In genomic region chr10:102616071-102616770, GRCh38 we compare ENCODE assay signal across 15 cellular contexts. TPM values are rescaled to one million over a fixed set of nuclear protein-coding genes. Genes with fewer than 3 reads are reported as not detected.
DNase-seq lines count a peak whose midpoint lies in the region; ATAC-seq and TF ChIP-seq lines count a peak whose summit lies in the region.
"Had no signal": no experiment of that assay in that cellular context is flagged by ENCODE, and none has a peak within 500 bp of the region (broad histone marks: within the 10 kb centered on the region; RNA-seq: fewer than 3 reads in every experiment).

No MANE protein-coding gene starts in this region.

- H3K4me3 ChIP-seq in esophagus squamous epithelium: no peak overlapping the region
- H3K4me3 ChIP-seq: lung, SK-N-MC, smooth muscle cell had no signal

- no peaks in the 10 kb centered on the region for H3K27me3 Mint-ChIP-seq in naive thymus-derived CD8-positive, alpha-beta T cell
- H3K27me3 Mint-ChIP-seq: IgD-negative memory B cell had no signal

- peak overlapping the region; percentile 18 to 76 (median 56) for H3K27ac ChIP-seq in esophagus squamous epithelium
- H3K27ac ChIP-seq: SK-N-MC had no signal

- ATAC-seq in HG02884 (IDR thresholded peaks at IDR 0.05; ENCODE audit: unreplicated experiment) (peak; percentile 66), GM21528 (IDR thresholded peaks at IDR 0.05; ENCODE audit: low FRiP score, unreplicated experiment) (no peak), HG03025 (IDR thresholded peaks at IDR 0.05; ENCODE audit: low FRiP score, unreplicated experiment) (no peak)
- no peak for ATAC-seq in naive thymus-derived CD8-positive, alpha-beta T cell

- intact Hi-C loops in esophagus squamous epithelium (cut with DNase I): no loop called here
- intact Hi-C loops in posterior vena cava (cut with DNase I): no loop called here

- TF ChIP-seq POLR2A in esophagus squamous epithelium (IDR thresholded peaks at IDR 0.05): no peak

- H3K9me3 Mint-ChIP-seq in naive thymus-derived CD8-positive, alpha-beta T cell: no peaks in the 10 kb centered on the region
- H3K9me3 Mint-ChIP-seq: IgD-negative memory B cell had no signal

- peaks cover 7 to 33% (median 27%) of the 10 kb centered on the region in 4 donors for H3K4me1 Mint-ChIP-seq in naive thymus-derived CD8-positive, alpha-beta T cell
- H3K4me1 Mint-ChIP-seq: IgD-negative memory B cell had no signal

- POLR2A ChIA-PET in naive thymus-derived CD8-positive, alpha-beta T cell (lab: Charles Lee): interaction anchor here (2.4 kb wide), 1 partner anchor 28 kb away, joined by 8 read pairs; the partner anchor contains the start of gene TRIM8

- H3K36me3 ChIP-seq in esophagus squamous epithelium: peaks cover 0 to 70% (median 6%) of the 10 kb centered on the region in 3 donors

- no peak for TF ChIP-seq CTCF in GM13976 (IDR thresholded peaks at IDR 0.05; ENCODE audit: borderline replicate concordance, control extremely low read depth, extremely low read depth, insufficient read depth, missing control alignments)
- TF ChIP-seq CTCF in esophagus squamous epithelium (IDR thresholded peaks at IDR 0.05): no peak

- peak overlapping the region in 2 of 10 donors; percentile 24 to 43 for H3K27ac Mint-ChIP-seq in naive thymus-derived CD8-positive, alpha-beta T cell

- H3K4me3 Mint-ChIP-seq in naive thymus-derived CD8-positive, alpha-beta T cell: no peak overlapping the region
- H3K4me3 Mint-ChIP-seq: IgD-negative memory B cell had no signal

- in situ Hi-C loops in GM13976 (cut with MboI; ENCODE audit: low sequenced_read_pairs, unreplicated experiment): no loop called here

- DNase-seq in GM13976 (ENCODE audit: low spot score) (peak; percentile 85), esophagus squamous epithelium (lab: John Stamatoyannopoulos, UW) (no peak), posterior vena cava (ENCODE audit: low spot score) (peak; percentile 90), NK-92 (lab: John Stamatoyannopoulos, UW; ENCODE audit: unreplicated experiment) (no peak)
- no peak for DNase-seq in naive thymus-derived CD8-positive, alpha-beta T cell
- DNase-seq: activated CD8-positive, alpha-beta memory T cell treated with anti-CD3 and anti-CD28 coated beads for 24 hours; anterior cingulate cortex; COR-L47 had no signal

- no peaks in the 10 kb centered on the region for H3K9me3 ChIP-seq in esophagus squamous epithelium

- 67% methylated on average over 1 of the region's 1 CpG; no CpG with 5 or more reads in 1 of the 2 donors for WGBS in esophagus squamous epithelium, 2 donors

- peaks cover 21 to 94% (median 75%) of the 10 kb centered on the region in 3 donors for H3K4me1 ChIP-seq in esophagus squamous epithelium

- peaks cover 0 to 25% (median 11%) of the 10 kb centered on the region in 3 donors for H3K36me3 Mint-ChIP-seq in naive thymus-derived CD8-positive, alpha-beta T cell

- H3K27me3 ChIP-seq in esophagus squamous epithelium: no peaks in the 10 kb centered on the region

RNA-seq across cellular contexts. Expression of gene TRIM8, which starts 28.1 kb away (rescaled TPM):
- 10 to 100 TPM; 27.6 to 75.9 (median 48.8) TPM for total RNA-seq in esophagus squamous epithelium
- total RNA-seq in posterior vena cava: 100 to 1,000 TPM; 122 to 125 TPM
- total RNA-seq in naive thymus-derived CD8-positive, alpha-beta T cell: 10 to 100 TPM; 61.4 to 67.3 TPM
- 10 to 100 TPM; 27.5 to 53.2 (median 34.7) TPM for polyA plus RNA-seq in naive thymus-derived CD8-positive, alpha-beta T cell

Comparison
In these comparisons a context has a peak if more than half of its experiments do, and no peak if none do; other contexts are left out.
1. DNase-seq: peak in GM13976 (single experiment) and posterior vena cava (single experiment); none in esophagus squamous epithelium (single experiment), naive thymus-derived CD8-positive, alpha-beta T cell (0 of 10) and NK-92 (single experiment).